16 cellular contexts compared by ENCODE assay signal in genomic region chr17:16449121-16449570, GRCh38. TPM values are rescaled to one million over a fixed set of nuclear protein-coding genes. Genes with fewer than 3 reads are reported as not detected.
DNase-seq lines count a peak whose midpoint lies in the region; ATAC-seq, FAIRE-seq and TF ChIP-seq lines count a peak whose summit lies in the region.
"Had no signal": no experiment of that assay in that cellular context is flagged by ENCODE, and none has a peak within 500 bp of the region (broad histone marks: within the 10 kb centered on the region; RNA-seq: fewer than 3 reads in every experiment).

No MANE protein-coding gene starts in this region.

- no peak overlapping the region for H2AFZ ChIP-seq in HepG2 (ENCODE audit: low read length)
- H2AFZ ChIP-seq: parathyroid adenoma had no signal

- no peak overlapping the region for H3K4me2 ChIP-seq in HepG2 (ENCODE audit: low read depth, low read length)

- CTCF ChIA-PET in HepG2 (lab: Yijun Ruan, JAX; ENCODE audit: low intra/inter-chr PET ratio, low total read pairs) = no interaction called here

- FAIRE-seq in HepG2 (lab: Jason Lieb, UNC) = no peak
- FAIRE-seq: H54 had no signal

- H3K9ac ChIP-seq in HepG2 (ENCODE audit: insufficient read depth, low read depth, low read length) (no peak overlapping the region), SK-N-MC (ENCODE audit: insufficient read length) (no peak overlapping the region)
- H3K9ac ChIP-seq: parathyroid adenoma had no signal

- no peaks in the 10 kb centered on the region for H3K9me3 ChIP-seq in HepG2 (ENCODE audit: low read length)
- H3K9me3 ChIP-seq in right lobe of liver = no peaks in the 10 kb centered on the region
- no peaks in the 10 kb centered on the region for H3K9me3 ChIP-seq in SK-N-MC (ENCODE audit: low read depth, low read length)

- peaks cover 7% of the 10 kb centered on the region for H4K20me1 ChIP-seq in HepG2 (ENCODE audit: insufficient read depth, low read length)

- TF ChIP-seq RAD21 in HepG2 (CRISPR knock-in tag; IDR thresholded peaks at IDR 0.05) = no peak

- H3K27me3 ChIP-seq in HepG2 (ENCODE audit: control insufficient read depth in 1 of 2, insufficient read depth in 2 of 2, low read length in 2 of 2) (no peaks in the 10 kb centered on the region), right lobe of liver (no peaks in the 10 kb centered on the region)

- peaks cover 8 to 18% of the 10 kb centered on the region in 2 experiments for H3K36me3 ChIP-seq in HepG2 (replicated peaks in 1 of 2; ENCODE audit: control insufficient read depth in 1 of 2, insufficient read depth in 2 of 2, low read length in 2 of 2)
- peaks cover 0 to 6% (median under 1%) of the 10 kb centered on the region in 4 donors for H3K36me3 ChIP-seq in right lobe of liver
- peaks cover 39% of the 10 kb centered on the region for H3K36me3 ChIP-seq in SK-N-MC (ENCODE audit: insufficient read depth, low read length)

- in situ Hi-C loops in HepG2 (cut with HindIII; ENCODE audit: extremely low pct_ligation_motif_present, low pct_unique_long_range_greater_than_20kb) = no loop called here
- in situ Hi-C loops in KBM-7 (cut with MboI; ENCODE audit: low pct_unique_long_range_greater_than_20kb, low sequenced_read_pairs) = no loop called here

- intact Hi-C loops in HepG2 (cut with micrococcal nuclease; ENCODE audit: unreplicated experiment) = no loop called here
- intact Hi-C loops in right lobe of liver (cut with DNase I) = no loop called here

- WGBS in HepG2 (ENCODE audit: low lambda C conversion rate) = 92% methylated on average over 5 of the region's 11 CpGs
- WGBS in right lobe of liver (ENCODE audit: insufficient coverage, low coverage, low lambda C conversion rate, missing lambda C conversion rate) = 75% methylated on average over 4 of the region's 11 CpGs

- no peak for TF ChIP-seq EP300 in HepG2 (IDR thresholded peaks at IDR 0.05; ENCODE audit: low read depth in 2 of 2, low read length in 2 of 2)
- TF ChIP-seq EP300 in HepG2 (CRISPR knock-in tag; IDR thresholded peaks at IDR 0.05; ENCODE audit: borderline replicate concordance) = no peak

- no peaks in the 10 kb centered on the region for H3K79me2 ChIP-seq in HepG2 (ENCODE audit: insufficient read depth, low read length)
- H3K79me2 ChIP-seq: parathyroid adenoma had no signal

- no peak for TF ChIP-seq CTCF in HepG2 (CRISPR knock-in tag; IDR thresholded peaks at IDR 0.05)
- no peak for TF ChIP-seq CTCF in right lobe of liver (IDR thresholded peaks at IDR 0.05)

- H3K4me1 ChIP-seq in HepG2 (ENCODE audit: insufficient read depth, low read length) = peaks cover 38% of the 10 kb centered on the region
- peaks cover 0 to 16% (median 4%) of the 10 kb centered on the region in 4 donors for H3K4me1 ChIP-seq in right lobe of liver
- H3K4me1 ChIP-seq: parathyroid adenoma had no signal

- POLR2A ChIA-PET in HepG2 (lab: Yijun Ruan, JAX) = no interaction called here

- no peak overlapping the region for H3K27ac ChIP-seq in HepG2 (ENCODE audit: extremely low read length, insufficient read depth, low read length)
- H3K27ac ChIP-seq in right lobe of liver = no peak overlapping the region
- peak overlapping the region; percentile 31; the same call in 1 of the 2 replicates for H3K27ac ChIP-seq in SK-N-MC
- H3K27ac ChIP-seq in epithelial cell of prostate = peak overlapping the region; percentile 7
- H3K27ac ChIP-seq: parathyroid adenoma, WERI-Rb-1 had no signal

- no peak for ATAC-seq in HepG2
- no peak for ATAC-seq in right lobe of liver
- ATAC-seq in GM18511 (IDR thresholded peaks at IDR 0.05; ENCODE audit: unreplicated experiment) = no peak
- ATAC-seq: stimulated activated memory B cell treated with anti-CD40 and anti-IgM and Interleukin-4, amounts not matched to agents 10 μg/mL and 1 μg/mL and 100 μg/mL, for 72 hours had no signal

- BruUV-seq in HepG2 (replicated peaks; lab: Mats Ljungman, UMichigan) = no TSS peak

- DNase-seq in HepG2 (ENCODE audit: low spot score) = no peak
- no peak for DNase-seq in right lobe of liver
- DNase-seq in SK-N-MC (ENCODE audit: low read depth, low spot score) = no peak
- no peak for DNase-seq in epithelial cell of prostate (ENCODE audit: low read depth, low spot score)
- DNase-seq in stromal cell of bone marrow (ENCODE audit: low read depth) = peak; percentile 45
- DNase-seq in KBM-7 = no peak
- DNase-seq in NCI-H1694 treated with DMSO at 0.1 percent for 48 hours (lab: John Stamatoyannopoulos, UW) = no peak
- DNase-seq: DND-41, mesendoderm, NCI-H1417, NCI-H524 treated with DMSO at 0.1 percent for 48 hours, WERI-Rb-1 had no signal

- H3K4me3 ChIP-seq in HepG2 (replicated peaks in 1 of 3; ENCODE audit: insufficient read depth in 1 of 3, low read depth in 2 of 3, low read length in 3 of 3) = no peak overlapping the region
- H3K4me3 ChIP-seq in right lobe of liver = no peak overlapping the region
- no peak overlapping the region for H3K4me3 ChIP-seq in SK-N-MC

- 0 out of 4 replicates have a peak, but pooled peaks of 1 of the 2 experiments have one; percentile 37 for TF ChIP-seq POLR2A in HepG2 (IDR thresholded peaks at IDR 0.05; ENCODE audit: insufficient read depth in 1 of 2, low read depth in 2 of 2, low read length in 2 of 2)
- TF ChIP-seq POLR2A in right lobe of liver (IDR thresholded peaks at IDR 0.05) = no peak

RNA-seq across cellular contexts. Expression of gene TRPV2, which starts 33.8 kb away (rescaled TPM):
- 7.3 and 13.6 TPM in 2 replicates for total RNA-seq in HepG2 (2016; rRNA removed; fragmentation: Illumina TruSeq; extraction: Trizol)
- 3.5 and 3.8 TPM in 2 replicates for total RNA-seq in HepG2 (2016; cell fraction: cytosol; rRNA removed; fragmentation: Illumina TruSeq; extraction: Trizol; ENCODE audit: low read depth)
- total RNA-seq in HepG2 (2016; cell fraction: insoluble cytoplasmic fraction; rRNA removed; fragmentation: Illumina TruSeq; extraction: Trizol) = 6.3 and 14.4 TPM in 2 replicates
- 3.2 and 4.6 TPM in 2 replicates for total RNA-seq in HepG2 (2016; cell fraction: membrane; rRNA removed; fragmentation: Illumina TruSeq; extraction: Trizol)
- total RNA-seq in HepG2 (2016; cell fraction: nucleus; rRNA removed; fragmentation: Illumina TruSeq; extraction: Trizol) = 9.6 and 14.3 TPM in 2 replicates
- polyA plus RNA-seq in HepG2 (2011; rRNA removed) = 21.3 and 37.6 TPM in 2 replicates
- 20.1 and 21.2 TPM in 2 replicates for polyA plus RNA-seq in HepG2 (2011; cell fraction: cytosol; rRNA removed)
- polyA plus RNA-seq in HepG2 (2011; cell fraction: nucleus; rRNA removed) = 40.8 and 61.1 TPM in 2 replicates
- 26.6 and 37.4 TPM in 2 replicates for polyA plus RNA-seq in HepG2 (2012)
- 2.0 and 2.3 TPM in 2 replicates for polyA plus RNA-seq in HepG2 (2016; cell fraction: cytosol; fragmentation: Illumina TruSeq; extraction: Trizol; ENCODE audit: low read depth)
- polyA plus RNA-seq in HepG2 (2016; cell fraction: insoluble cytoplasmic fraction; fragmentation: Illumina TruSeq; extraction: Trizol; ENCODE audit: low read depth) = 3.6 and 5.9 TPM in 2 replicates
- polyA plus RNA-seq in HepG2 (2016; cell fraction: membrane; fragmentation: Illumina TruSeq; extraction: Trizol; ENCODE audit: low read depth) = 2.2 and 2.8 TPM in 2 replicates
- polyA plus RNA-seq in HepG2 (2016; cell fraction: nucleus; fragmentation: Illumina TruSeq; extraction: Trizol; ENCODE audit: insufficient read depth, low read depth) = 14.9 and 19.2 TPM in 2 replicates
- 1.4 and 45.5 TPM in 2 replicates for polyA minus RNA-seq in HepG2 (2011; rRNA and poly(A)+ RNA removed; ENCODE audit: low replicate concordance)
- polyA minus RNA-seq in HepG2 (2011; cell fraction: cytosol; rRNA and poly(A)+ RNA removed) = 24.7 and 31.6 TPM in 2 replicates
- polyA minus RNA-seq in HepG2 (2011; cell fraction: nucleus; rRNA and poly(A)+ RNA removed) = 11.8 and 18.9 TPM in 2 replicates
- 1 to 10 TPM; 3.3 to 8.2 (median 4.8) TPM for total RNA-seq in right lobe of liver

RNA-seq across cellular contexts. Expression of gene LRRC75A, which starts 42.8 kb away (rescaled TPM):
- 0.06 TPM in 1 of 2 replicates, not detected in the other for total RNA-seq in HepG2 (2016; rRNA removed; fragmentation: Illumina TruSeq; extraction: Trizol)
- not detected in 2 replicates for total RNA-seq in HepG2 (2016; cell fraction: cytosol; rRNA removed; fragmentation: Illumina TruSeq; extraction: Trizol; ENCODE audit: low read depth)
- 0.10 TPM in 1 of 2 replicates, not detected in the other for total RNA-seq in HepG2 (2016; cell fraction: insoluble cytoplasmic fraction; rRNA removed; fragmentation: Illumina TruSeq; extraction: Trizol)
- 0.15 and 0.21 TPM in 2 replicates for total RNA-seq in HepG2 (2016; cell fraction: membrane; rRNA removed; fragmentation: Illumina TruSeq; extraction: Trizol)
- not detected in 2 replicates for total RNA-seq in HepG2 (2016; cell fraction: nucleus; rRNA removed; fragmentation: Illumina TruSeq; extraction: Trizol)
- 0.03 and 0.18 TPM in 2 replicates for polyA plus RNA-seq in HepG2 (2011; rRNA removed)
- 0.04 and 0.06 TPM in 2 replicates for polyA plus RNA-seq in HepG2 (2011; cell fraction: cytosol; rRNA removed)
- 0.10 and 0.12 TPM in 2 replicates for polyA plus RNA-seq in HepG2 (2011; cell fraction: nucleus; rRNA removed)
- polyA plus RNA-seq in HepG2 (2012) = 0.64 and 0.87 TPM in 2 replicates
- not detected in 2 replicates for polyA plus RNA-seq in HepG2 (2016; cell fraction: cytosol; fragmentation: Illumina TruSeq; extraction: Trizol; ENCODE audit: low read depth)
- not detected in 2 replicates for polyA plus RNA-seq in HepG2 (2016; cell fraction: insoluble cytoplasmic fraction; fragmentation: Illumina TruSeq; extraction: Trizol; ENCODE audit: low read depth)
- 0.08 TPM in 1 of 2 replicates, not detected in the other for polyA plus RNA-seq in HepG2 (2016; cell fraction: membrane; fragmentation: Illumina TruSeq; extraction: Trizol; ENCODE audit: low read depth)
- polyA plus RNA-seq in HepG2 (2016; cell fraction: nucleus; fragmentation: Illumina TruSeq; extraction: Trizol; ENCODE audit: insufficient read depth, low read depth) = not detected in 2 replicates
- 1.6 TPM in 1 of 2 replicates, not detected in the other for polyA minus RNA-seq in HepG2 (2011; rRNA and poly(A)+ RNA removed; ENCODE audit: low replicate concordance)
- not detected in 2 replicates for polyA minus RNA-seq in HepG2 (2011; cell fraction: cytosol; rRNA and poly(A)+ RNA removed)
- polyA minus RNA-seq in HepG2 (2011; cell fraction: nucleus; rRNA and poly(A)+ RNA removed) = 0.25 TPM in 1 of 2 replicates, not detected in the other
- under 1 TPM; 0.12 to 0.62 (median 0.22) TPM for total RNA-seq in right lobe of liver

Comparison
In these comparisons a context has a peak if more than half of its experiments do, and no peak if none do; other contexts are left out.
1. H3K27ac ChIP-seq: peak in SK-N-MC (single experiment) and epithelial cell of prostate (single experiment); none in HepG2 (single experiment) and right lobe of liver (0 of 3).